In the genomic region with DNA sequence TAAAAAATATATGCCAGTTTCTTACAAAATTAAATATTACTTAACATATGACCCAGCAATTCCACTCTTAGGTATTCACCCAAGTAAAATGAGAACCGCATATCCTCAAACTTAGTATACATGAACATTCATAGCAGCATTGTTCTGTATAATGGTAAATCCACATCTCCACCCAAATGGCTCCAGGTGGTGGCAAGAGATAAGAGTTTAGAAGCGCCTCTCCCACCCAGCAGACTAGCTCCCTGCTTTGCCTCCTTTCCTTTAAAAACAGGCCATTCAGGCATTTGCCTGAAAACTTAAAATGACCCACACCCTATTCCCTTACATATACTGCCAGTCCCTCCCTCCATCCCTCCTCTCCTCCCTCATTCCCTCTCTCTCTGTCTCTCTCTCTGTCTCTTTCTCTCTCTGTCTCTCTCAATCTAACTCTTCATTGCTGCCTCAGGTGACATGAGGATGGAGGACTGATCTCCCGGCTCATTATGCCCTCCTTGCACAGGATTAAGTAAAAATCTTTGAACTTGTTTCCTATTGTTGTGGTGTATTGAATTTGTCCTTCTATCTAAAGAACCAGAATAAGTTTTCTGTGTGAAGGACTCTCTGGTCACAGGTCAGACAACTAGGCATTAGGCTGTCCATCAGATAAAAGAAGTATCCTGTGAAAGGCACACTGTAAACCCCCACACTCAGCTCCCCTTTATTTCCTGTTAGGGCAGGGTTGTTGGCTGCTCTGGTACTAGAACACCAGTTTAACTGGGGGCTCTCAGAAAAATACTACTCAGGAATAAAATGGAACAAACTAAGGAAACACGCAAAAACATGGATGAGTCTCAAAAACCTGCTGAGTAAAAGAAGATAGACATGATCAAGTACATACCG, we compare ENCODE assay signal across 1 cellular context.
TF ChIP-seq lines count a peak whose summit lies in the region.

No MANE protein-coding gene starts in this region.

TF ChIP-seq in K562, 482 proteins besides CTCF, POLR2A, EP300 and RAD21 (continued from another document and continues in another):
- TF ChIP-seq, protein P1, sequence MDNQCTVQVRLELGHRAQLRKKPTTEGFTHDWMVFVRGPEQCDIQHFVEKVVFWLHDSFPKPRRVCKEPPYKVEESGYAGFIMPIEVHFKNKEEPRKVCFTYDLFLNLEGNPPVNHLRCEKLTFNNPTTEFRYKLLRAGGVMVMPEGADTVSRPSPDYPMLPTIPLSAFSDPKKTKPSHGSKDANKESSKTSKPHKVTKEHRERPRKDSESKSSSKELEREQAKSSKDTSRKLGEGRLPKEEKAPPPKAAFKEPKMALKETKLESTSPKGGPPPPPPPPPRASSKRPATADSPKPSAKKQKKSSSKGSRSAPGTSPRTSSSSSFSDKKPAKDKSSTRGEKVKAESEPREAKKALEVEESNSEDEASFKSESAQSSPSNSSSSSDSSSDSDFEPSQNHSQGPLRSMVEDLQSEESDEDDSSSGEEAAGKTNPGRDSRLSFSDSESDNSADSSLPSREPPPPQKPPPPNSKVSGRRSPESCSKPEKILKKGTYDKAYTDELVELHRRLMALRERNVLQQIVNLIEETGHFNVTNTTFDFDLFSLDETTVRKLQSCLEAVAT (IDR thresholded peaks at IDR 0.05), result peak; percentile 32 to 54; a peak in 1 of 4 replicates
- TF ChIP-seq FOXK1 (CRISPR knock-in tag; IDR thresholded peaks at IDR 0.05; ENCODE audit: borderline replicate concordance) (no peak), ELF2 (CRISPR knock-in tag; IDR thresholded peaks at IDR 0.05) (no peak), E4F1 (CRISPR knock-in tag; IDR thresholded peaks at IDR 0.05; ENCODE audit: borderline replicate concordance) (no peak), RB1 (IDR thresholded peaks at IDR 0.05; ENCODE audit: low read depth) (no peak), SRSF7 (optimal IDR thresholded peaks at IDR 0.05; ENCODE audit: low read depth, low read length) (no peak), ZEB2 (IDR thresholded peaks at IDR 0.05) (peak; percentile 77; the same call in 1 of the 2 replicates), RBM39 (optimal IDR thresholded peaks at IDR 0.05; ENCODE audit: low read depth, low read length) (no peak), BRF1 (IDR thresholded peaks at IDR 0.05; ENCODE audit: borderline replicate concordance, extremely low read depth, insufficient read length) (no peak), NR1H2 (CRISPR knock-in tag; IDR thresholded peaks at IDR 0.05) (no peak), ZNF431 (CRISPR knock-in tag; IDR thresholded peaks at IDR 0.05) (no peak), NFIC (IDR thresholded peaks at IDR 0.05) (peak; percentile 65), POLR2AphosphoS2 (IDR thresholded peaks at IDR 0.05; ENCODE audit: low read length) (no peak), ZHX1 (conservative IDR thresholded peaks at IDR 0.05; ENCODE audit: low read length) (no peak), ZNF354B (CRISPR knock-in tag; IDR thresholded peaks at IDR 0.05) (no peak), ZNF124 (CRISPR knock-in tag; IDR thresholded peaks at IDR 0.05) (no peak), TCF7L2 (IDR thresholded peaks at IDR 0.05; ENCODE audit: low read depth, low read length) (no peak), PHB (CRISPR knock-in tag; IDR thresholded peaks at IDR 0.05) (no peak), GATAD2B (IDR thresholded peaks at IDR 0.05; ENCODE audit: borderline replicate concordance) (peak; percentile 71; the same call in 1 of the 2 replicates), GATAD2A (IDR thresholded peaks at IDR 0.05) (no peak; the same call in 1 of the 2 replicates), ZZZ3 (IDR thresholded peaks at IDR 0.05) (no peak), ZNF41 (CRISPR knock-in tag; conservative IDR thresholded peaks at IDR 0.05) (no peak), HDAC3 (IDR thresholded peaks at IDR 0.05; ENCODE audit: borderline replicate concordance, partially characterized antibody) (peak; percentile 34), SMARCC2 (IDR thresholded peaks at IDR 0.05; ENCODE audit: low read depth) (peak; percentile 85), PTBP1 (IDR thresholded peaks at IDR 0.05; ENCODE audit: low read depth, low read length) (no peak), SUPT5H (IDR thresholded peaks at IDR 0.05) (0 out of 2 replicates have a peak, but pooled peaks have one; percentile 36), TOE1 (IDR thresholded peaks at IDR 0.05; ENCODE audit: borderline replicate concordance) (peak; percentile 63), TOE1 (CRISPR knock-in tag; IDR thresholded peaks at IDR 0.05; ENCODE audit: borderline replicate concordance, low read depth) (no peak), ZKSCAN8 (CRISPR knock-in tag; IDR thresholded peaks at IDR 0.05) (peak; percentile 37), ZBTB1 (CRISPR knock-in tag; IDR thresholded peaks at IDR 0.05; ENCODE audit: borderline replicate concordance, low read depth) (no peak), PHB2 (IDR thresholded peaks at IDR 0.05; ENCODE audit: low read depth) (peak; percentile 78), GABPB2 (CRISPR knock-in tag; conservative IDR thresholded peaks at IDR 0.05) (no peak), ETV6 (IDR thresholded peaks at IDR 0.05; ENCODE audit: borderline replicate concordance in 1 of 2, low read depth in 2 of 2, low read length in 1 of 2) (no peak), ETV6 (CRISPR knock-in tag; IDR thresholded peaks at IDR 0.05; ENCODE audit: borderline replicate concordance) (no peak), ZNF316 (IDR thresholded peaks at IDR 0.05) (0 out of 2 replicates have a peak, but pooled peaks have one; percentile 31), COPS2 (conservative IDR thresholded peaks at IDR 0.05) (no peak)
- TF ChIP-seq, protein P2, sequence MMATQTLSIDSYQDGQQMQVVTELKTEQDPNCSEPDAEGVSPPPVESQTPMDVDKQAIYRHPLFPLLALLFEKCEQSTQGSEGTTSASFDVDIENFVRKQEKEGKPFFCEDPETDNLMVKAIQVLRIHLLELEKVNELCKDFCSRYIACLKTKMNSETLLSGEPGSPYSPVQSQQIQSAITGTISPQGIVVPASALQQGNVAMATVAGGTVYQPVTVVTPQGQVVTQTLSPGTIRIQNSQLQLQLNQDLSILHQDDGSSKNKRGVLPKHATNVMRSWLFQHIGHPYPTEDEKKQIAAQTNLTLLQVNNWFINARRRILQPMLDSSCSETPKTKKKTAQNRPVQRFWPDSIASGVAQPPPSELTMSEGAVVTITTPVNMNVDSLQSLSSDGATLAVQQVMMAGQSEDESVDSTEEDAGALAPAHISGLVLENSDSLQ (IDR thresholded peaks at IDR 0.05), result peak; percentile 79
- TF ChIP-seq, protein P3, sequence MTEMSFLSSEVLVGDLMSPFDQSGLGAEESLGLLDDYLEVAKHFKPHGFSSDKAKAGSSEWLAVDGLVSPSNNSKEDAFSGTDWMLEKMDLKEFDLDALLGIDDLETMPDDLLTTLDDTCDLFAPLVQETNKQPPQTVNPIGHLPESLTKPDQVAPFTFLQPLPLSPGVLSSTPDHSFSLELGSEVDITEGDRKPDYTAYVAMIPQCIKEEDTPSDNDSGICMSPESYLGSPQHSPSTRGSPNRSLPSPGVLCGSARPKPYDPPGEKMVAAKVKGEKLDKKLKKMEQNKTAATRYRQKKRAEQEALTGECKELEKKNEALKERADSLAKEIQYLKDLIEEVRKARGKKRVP (CRISPR knock-in tag; IDR thresholded peaks at IDR 0.05), result no peak
- TF ChIP-seq, protein P4, sequence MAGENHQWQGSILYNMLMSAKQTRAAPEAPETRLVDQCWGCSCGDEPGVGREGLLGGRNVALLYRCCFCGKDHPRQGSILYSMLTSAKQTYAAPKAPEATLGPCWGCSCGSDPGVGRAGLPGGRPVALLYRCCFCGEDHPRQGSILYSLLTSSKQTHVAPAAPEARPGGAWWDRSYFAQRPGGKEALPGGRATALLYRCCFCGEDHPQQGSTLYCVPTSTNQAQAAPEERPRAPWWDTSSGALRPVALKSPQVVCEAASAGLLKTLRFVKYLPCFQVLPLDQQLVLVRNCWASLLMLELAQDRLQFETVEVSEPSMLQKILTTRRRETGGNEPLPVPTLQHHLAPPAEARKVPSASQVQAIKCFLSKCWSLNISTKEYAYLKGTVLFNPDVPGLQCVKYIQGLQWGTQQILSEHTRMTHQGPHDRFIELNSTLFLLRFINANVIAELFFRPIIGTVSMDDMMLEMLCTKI (IDR thresholded peaks at IDR 0.05; ENCODE audit: partially characterized antibody), result no peak
- TF ChIP-seq, protein P5, sequence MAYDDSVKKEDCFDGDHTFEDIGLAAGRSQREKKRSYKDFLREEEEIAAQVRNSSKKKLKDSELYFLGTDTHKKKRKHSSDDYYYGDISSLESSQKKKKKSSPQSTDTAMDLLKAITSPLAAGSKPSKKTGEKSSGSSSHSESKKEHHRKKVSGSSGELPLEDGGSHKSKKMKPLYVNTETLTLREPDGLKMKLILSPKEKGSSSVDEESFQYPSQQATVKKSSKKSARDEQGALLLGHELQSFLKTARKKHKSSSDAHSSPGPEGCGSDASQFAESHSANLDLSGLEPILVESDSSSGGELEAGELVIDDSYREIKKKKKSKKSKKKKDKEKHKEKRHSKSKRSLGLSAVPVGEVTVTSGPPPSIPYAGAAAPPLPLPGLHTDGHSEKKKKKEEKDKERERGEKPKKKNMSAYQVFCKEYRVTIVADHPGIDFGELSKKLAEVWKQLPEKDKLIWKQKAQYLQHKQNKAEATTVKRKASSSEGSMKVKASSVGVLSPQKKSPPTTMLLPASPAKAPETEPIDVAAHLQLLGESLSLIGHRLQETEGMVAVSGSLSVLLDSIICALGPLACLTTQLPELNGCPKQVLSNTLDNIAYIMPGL (CRISPR knock-in tag; IDR thresholded peaks at IDR 0.05), result no peak
- TF ChIP-seq, protein P6, sequence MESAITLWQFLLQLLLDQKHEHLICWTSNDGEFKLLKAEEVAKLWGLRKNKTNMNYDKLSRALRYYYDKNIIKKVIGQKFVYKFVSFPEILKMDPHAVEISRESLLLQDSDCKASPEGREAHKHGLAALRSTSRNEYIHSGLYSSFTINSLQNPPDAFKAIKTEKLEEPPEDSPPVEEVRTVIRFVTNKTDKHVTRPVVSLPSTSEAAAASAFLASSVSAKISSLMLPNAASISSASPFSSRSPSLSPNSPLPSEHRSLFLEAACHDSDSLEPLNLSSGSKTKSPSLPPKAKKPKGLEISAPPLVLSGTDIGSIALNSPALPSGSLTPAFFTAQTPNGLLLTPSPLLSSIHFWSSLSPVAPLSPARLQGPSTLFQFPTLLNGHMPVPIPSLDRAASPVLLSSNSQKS (CRISPR knock-in tag; IDR thresholded peaks at IDR 0.05), result no peak
- TF ChIP-seq, protein P7, sequence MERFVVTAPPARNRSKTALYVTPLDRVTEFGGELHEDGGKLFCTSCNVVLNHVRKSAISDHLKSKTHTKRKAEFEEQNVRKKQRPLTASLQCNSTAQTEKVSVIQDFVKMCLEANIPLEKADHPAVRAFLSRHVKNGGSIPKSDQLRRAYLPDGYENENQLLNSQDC (CRISPR knock-in tag; IDR thresholded peaks at IDR 0.05), result no peak
